Comparison of ENCODE assay signal across 9 cellular contexts in genomic region chr2:8676191-8676914, GRCh38. TPM values are rescaled to one million over a fixed set of nuclear protein-coding genes. Genes with fewer than 3 reads are reported as not detected.
DNase-seq lines count a peak whose midpoint lies in the region; ATAC-seq, FAIRE-seq and TF ChIP-seq lines count a peak whose summit lies in the region.
"Had no signal": no experiment of that assay in that cellular context is flagged by ENCODE, and none has a peak within 500 bp of the region (broad histone marks: within the 10 kb centered on the region; RNA-seq: fewer than 3 reads in every experiment).

No MANE protein-coding gene starts in this region.

- peak overlapping the region; percentile 87 for H3K4me3 Mint-ChIP-seq in activated naive CD8-positive, alpha-beta T cell treated with anti-CD3 and anti-CD28 coated beads, Interleukin-2, amount 50 U/mL, for 24 hours

- H3K27me3 ChIP-seq in heart left ventricle (peaks cover 0 to 18% (median 0%) of the 10 kb centered on the region in 9 donors), ovary (no peaks in the 10 kb centered on the region)

- H3K36me3 Mint-ChIP-seq in activated naive CD8-positive, alpha-beta T cell treated with anti-CD3 and anti-CD28 coated beads, Interleukin-2, amount 50 U/mL, for 24 hours (ENCODE audit: low read depth): peaks cover 12% of the 10 kb centered on the region

- TF ChIP-seq EP300 in ovary (IDR thresholded peaks at IDR 0.05): no peak

- TF ChIP-seq POLR2A in heart left ventricle (IDR thresholded peaks at IDR 0.05) (peak in 1 of 2 donors; percentile 58), ovary (IDR thresholded peaks at IDR 0.05) (no peak)

- H3K36me3 ChIP-seq in heart left ventricle: no peaks in the 10 kb centered on the region
- H3K36me3 ChIP-seq in ovary: no peaks in the 10 kb centered on the region

- H3K27ac ChIP-seq in heart left ventricle (peak overlapping the region; percentile 88 to 100 (median 99)), ovary (peak overlapping the region; percentile 1 to 97)

- peaks cover 19% of the 10 kb centered on the region for H3K9me3 Mint-ChIP-seq in activated naive CD8-positive, alpha-beta T cell treated with anti-CD3 and anti-CD28 coated beads, Interleukin-2, amount 50 U/mL, for 24 hours

- FAIRE-seq in RCC 7860 (lab: Jason Lieb, UNC): no peak

- H3K27ac Mint-ChIP-seq in activated naive CD8-positive, alpha-beta T cell treated with anti-CD3 and anti-CD28 coated beads, Interleukin-2, amount 50 U/mL, for 24 hours: no peak overlapping the region
- H3K27ac Mint-ChIP-seq: activated naive CD4-positive, alpha-beta T cell treated with anti-CD3 and anti-CD28 coated beads, Interleukin-2, amount 50 U/mL, for 24 hours had no signal

- intact Hi-C loops in heart left ventricle (cut with DNase I): loop anchor here in 7 of 10 donors (5.0 to 10.0 kb wide), 14 partner anchors 82 to 674 kb away; no protein-coding TSS in a partner anchor
- intact Hi-C loops in ovary (cut with DNase I): loop anchor here in 1 of 4 donors (5.0 kb wide), 1 partner anchor 179 kb away; no protein-coding TSS in a partner anchor

- DNase-seq in C1 segment of cervical spinal cord (lab: John Stamatoyannopoulos, UW) (peak in 13 of 14 donors; percentile 35 to 89 (median 81)), heart left ventricle (peak; percentile 91 to 94 (median 92)), ovary (peak; percentile 86 to 90 (median 90)), NCI-H748 treated with DMSO at 0.1 percent for 48 hours (lab: John Stamatoyannopoulos, UW) (no peak), SKM-1 treated with dmso at 0.1 percent for 144 hours (lab: John Stamatoyannopoulos, UW; ENCODE audit: unreplicated experiment) (no peak), NCI-H146 treated with DMSO at 0.1 percent for 48 hours (lab: John Stamatoyannopoulos, UW; ENCODE audit: unreplicated experiment) (no peak), RCC 7860 (ENCODE audit: low spot score) (no peak)
- DNase-seq in activated naive CD8-positive, alpha-beta T cell treated with anti-CD3 and anti-CD28 coated beads, Interleukin-2, amount 50 U/mL, for 24 hours: no peak

- 18 to 29% (median 22%) methylated on average over 37 to 51 of the region's 51 CpGs for WGBS in heart left ventricle, 4 donors
- 8 to 11% (median 11%) methylated on average over 50 to 51 of the region's 51 CpGs for WGBS in ovary, 3 donors

- no peak for ATAC-seq in activated naive CD8-positive, alpha-beta T cell treated with anti-CD3 and anti-CD28 coated beads, Interleukin-2, amount 50 U/mL, for 24 hours
- peak; percentile 73 to 82 (median 77) for ATAC-seq in heart left ventricle

- H3K4me1 ChIP-seq in heart left ventricle (peaks cover 0 to 51% (median 37%) of the 10 kb centered on the region in 12 donors), ovary (ENCODE audit: insufficient read depth) (peaks cover 2% of the 10 kb centered on the region)

- peaks cover 40% of the 10 kb centered on the region for H3K4me1 Mint-ChIP-seq in activated naive CD8-positive, alpha-beta T cell treated with anti-CD3 and anti-CD28 coated beads, Interleukin-2, amount 50 U/mL, for 24 hours

- H3K9me3 ChIP-seq in heart left ventricle (peaks cover 0 to 21% (median 11%) of the 10 kb centered on the region in 12 donors), ovary (no peaks in the 10 kb centered on the region)

- TF ChIP-seq CTCF in heart left ventricle (IDR thresholded peaks at IDR 0.05) (peak in 1 of 12 donors; percentile 4), ovary (IDR thresholded peaks at IDR 0.05) (no peak)

- peaks cover 55% of the 10 kb centered on the region for H3K27me3 Mint-ChIP-seq in activated naive CD8-positive, alpha-beta T cell treated with anti-CD3 and anti-CD28 coated beads, Interleukin-2, amount 50 U/mL, for 24 hours

- H3K4me3 ChIP-seq in heart left ventricle (peak overlapping the region in 11 of 12 donors; percentile 19 to 87 (median 69)), ovary (peak overlapping the region; percentile 38)

RNA-seq across cellular contexts. Expression of gene ID2, which starts 5.5 kb away (rescaled TPM):
- 100 to 1,000 TPM in 1 of 9 donors, 10 to 100 TPM in 8; 17.3 to 121 (median 25.5) TPM for total RNA-seq in heart left ventricle
- 10 to 100 TPM; 44.9 to 92.0 TPM for polyA plus RNA-seq in heart left ventricle
- 100 to 1,000 TPM in 5 of 7 donors, 10 to 100 TPM in 2; 68.5 to 897 (median 168) TPM for total RNA-seq in ovary
- 100 to 1,000 TPM; 111 to 315 TPM for polyA plus RNA-seq in ovary

Comparison
In these comparisons a context has a peak if more than half of its experiments do, and no peak if none do; other contexts are left out.
1. DNase-seq: peak in C1 segment of cervical spinal cord (13 of 14), heart left ventricle (5 of 5) and ovary (5 of 5); none in activated naive CD8-positive, alpha-beta T cell treated with anti-CD3 and anti-CD28 coated beads, Interleukin-2, amount 50 U/mL, for 24 hours (single experiment), NCI-H748 treated with DMSO at 0.1 percent for 48 hours (single experiment), SKM-1 treated with dmso at 0.1 percent for 144 hours (single experiment), NCI-H146 treated with DMSO at 0.1 percent for 48 hours (single experiment) and RCC 7860 (single experiment).